Comparison of ENCODE assay signal across 10 cellular contexts in genomic region chr1:58582143-58582542, GRCh38. TPM values are rescaled to one million over a fixed set of nuclear protein-coding genes. Genes with fewer than 3 reads are reported as not detected.
"Had no signal": no experiment of that assay in that cellular context is flagged by ENCODE, and none has a peak within 500 bp of the region (broad histone marks: within the 10 kb centered on the region; RNA-seq: fewer than 3 reads in every experiment).

No MANE protein-coding gene starts in this region.

RNA-seq across cellular contexts. Expression of gene TACSTD2, which starts 5.1 kb away (rescaled TPM):
- total RNA-seq: activated B cell treated with CpG ODN at 0.5 μM for 24 hours; activated CD4-positive, alpha-beta memory T cell treated with anti-CD3 and anti-CD28 coated beads for 36 hours; activated CD4-positive, alpha-beta memory T cell treated with anti-CD3 and anti-CD28 coated beads, Interleukin-2, amount 10 ng/mL, durations not matched to agents 7 days and 5 days; activated CD4-positive, alpha-beta T cell treated with anti-CD3 and anti-CD28 coated beads, Interleukin-2, amount 10 ng/mL, durations not matched to agents 24 days and 14 days; activated CD4-positive, alpha-beta T cell treated with anti-CD3 and anti-CD28 coated beads, Interleukin-2, amount 10 ng/mL, durations not matched to agents 7 days and 5 days; activated CD8-positive, alpha-beta memory T cell treated with anti-CD3 and anti-CD28 coated beads for 36 hours; activated CD8-positive, alpha-beta memory T cell treated with anti-CD3 and anti-CD28 coated beads, Interleukin-2, amount 10 ng/mL, durations not matched to agents 7 days and 5 days; activated CD8-positive, alpha-beta T cell treated with anti-CD3 and anti-CD28 coated beads, Interleukin-2, amount 10 ng/mL, durations not matched to agents 7 days and 5 days; T-helper 1 cell treated with Interleukin-12 subunit alpha and Interleukin-12 subunit beta and Interleukin-4 antibody, amounts not matched to agents 30 ng/mL and 1 ng/mL, for 36 hours; T-helper 2 cell treated with Interferon-gamma antibody and Interleukin-4, amounts not matched to agents 100 ng/mL and 5 ng/mL, for 36 hours had no signal
